26 cellular contexts compared by ENCODE assay signal in genomic region chr4:148522995-148523394, GRCh38.
"Had no signal": no experiment of that assay in that cellular context is flagged by ENCODE, and none has a peak within 500 bp of the region (broad histone marks: within the 10 kb centered on the region; RNA-seq: fewer than 3 reads in every experiment).

No MANE protein-coding gene starts in this region.

- H3K27ac ChIP-seq: lower lobe of right lung, neural progenitor cell, neutrophil, parathyroid adenoma, psoas muscle, skin epidermis, stomach, testis, thyroid gland, transverse colon, upper lobe of right lung had no signal

- H3K9me3 ChIP-seq: lower lobe of right lung, neutrophil, psoas muscle, stomach, testis, thyroid gland, transverse colon, upper lobe of right lung had no signal

- H3K36me3 Mint-ChIP-seq: neural progenitor cell; stimulated activated naive B cell treated with anti-CD40 and anti-IgM and Interleukin-4, amounts not matched to agents 10 μg/mL and 1 μg/mL and 100 μg/mL, for 72 hours had no signal

- H3K4me3 Mint-ChIP-seq: naive thymus-derived CD8-positive, alpha-beta T cell; nephron; neural progenitor cell; stimulated activated naive B cell treated with anti-CD40 and anti-IgM and Interleukin-4, amounts not matched to agents 10 μg/mL and 1 μg/mL and 100 μg/mL, for 72 hours had no signal

- H3K4me3 ChIP-seq: lower lobe of right lung, neural progenitor cell, psoas muscle, skin epidermis, stomach, testis, thyroid gland, transverse colon, upper lobe of right lung had no signal

- H3K4me1 Mint-ChIP-seq: naive thymus-derived CD8-positive, alpha-beta T cell; neural progenitor cell; stimulated activated naive B cell treated with anti-CD40 and anti-IgM and Interleukin-4, amounts not matched to agents 10 μg/mL and 1 μg/mL and 100 μg/mL, for 72 hours had no signal

- H3K27me3 ChIP-seq: neural progenitor cell, neutrophil, stomach, testis, thyroid gland, transverse colon, upper lobe of right lung had no signal

- H3K4me1 ChIP-seq: lower lobe of right lung, neural progenitor cell, parathyroid adenoma, stomach, testis, thyroid gland, transverse colon, upper lobe of right lung had no signal

- H3K9me3 Mint-ChIP-seq: neural progenitor cell had no signal

- H3K27ac Mint-ChIP-seq: naive thymus-derived CD8-positive, alpha-beta T cell; neural progenitor cell; stimulated activated naive B cell treated with anti-CD40 and anti-IgM and Interleukin-4, amounts not matched to agents 10 μg/mL and 1 μg/mL and 100 μg/mL, for 72 hours had no signal

- ATAC-seq: lower lobe of right lung; naive thymus-derived CD8-positive, alpha-beta T cell; psoas muscle; sciatic nerve; stimulated activated naive B cell treated with anti-CD40 and anti-IgM and Interleukin-4, amounts not matched to agents 10 μg/mL and 1 μg/mL and 100 μg/mL, for 72 hours; stimulated activated naive CD8-positive, alpha-beta T cell treated with anti-CD3 and anti-CD28 coated beads, Interleukin-15, Interleukin-2, amounts not matched to agents 100 U/mL and 50 U/mL, for 24 hours; upper lobe of right lung had no signal

- DNase-seq: glutamatergic neuron; hippocampal formation; kidney; lower lobe of right lung; mammary epithelial cell; mesenchymal stem cell; naive thymus-derived CD8-positive, alpha-beta T cell; occipital lobe; psoas muscle; stimulated activated CD4-positive, alpha-beta T cell treated with anti-CD3 and anti-CD28 coated beads, Interleukin-12 subunit alpha, Interleukin-12 subunit beta, amount 100 ng/mL, for 4 hours; stimulated activated CD4-positive, alpha-beta T cell treated with anti-CD3 and anti-CD28 coated beads, Interleukin-15, amount 100 ng/mL, for 24 hours; stimulated activated CD4-positive, alpha-beta T cell treated with anti-CD3 and anti-CD28 coated beads, Interleukin-2, amount 100 ng/mL, for 24 hours; stimulated activated CD4-positive, alpha-beta T cell treated with anti-CD3 and anti-CD28 coated beads, Interleukin-4, amount 100 ng/mL, for 1 hour; stimulated activated naive B cell treated with anti-CD40 and anti-IgM and Interleukin-4, amounts not matched to agents 10 μg/mL and 1 μg/mL and 100 μg/mL, for 72 hours; stimulated activated naive CD8-positive, alpha-beta T cell treated with anti-CD3 and anti-CD28 coated beads, Interleukin-15, Interleukin-2, amounts not matched to agents 100 U/mL and 50 U/mL, for 24 hours; stomach; testis; thyroid gland; transverse colon; upper lobe of right lung had no signal

- H3K36me3 ChIP-seq: lower lobe of right lung, neural progenitor cell, neutrophil, stomach, thyroid gland, transverse colon, upper lobe of right lung had no signal
